Comparison of ENCODE assay signal across 12 cellular contexts in genomic region chr5:179284751-179285191, GRCh38.
A peak's percentile ranks its signal among the peaks of the same experiment; 100 is the strongest.
DNase-seq lines count a peak whose midpoint lies in the region; ATAC-seq, FAIRE-seq and TF ChIP-seq lines count a peak whose summit lies in the region.
"Had no signal": no experiment of that assay in that cellular context is flagged by ENCODE, and none has a peak within 500 bp of the region (broad histone marks: within the 10 kb centered on the region; RNA-seq: fewer than 3 reads in every experiment).

No MANE protein-coding gene starts in this region.

- H3K27me3 Mint-ChIP-seq in CD14-positive monocyte (ENCODE audit: low read depth in 3 of 3) = peaks cover 1 to 8% (median 4%) of the 10 kb centered on the region in 3 donors
- no peaks in the 10 kb centered on the region for H3K27me3 Mint-ChIP-seq in brain

- H3K27ac Mint-ChIP-seq in CD14-positive monocyte (no peak overlapping the region), brain (peak overlapping the region in 3 of 5 experiments; percentile 60 to 89 (median 68))

- intact Hi-C loops in CD14-positive monocyte (cut with micrococcal nuclease) = no loop called here

- DNase-seq in CD14-positive monocyte (ENCODE audit: low spot score) = peak; percentile 17
- peak; percentile 69 for DNase-seq in hepatic stellate cell (ENCODE audit: low spot score)
- DNase-seq in putamen (ENCODE audit: low spot score) = peak; percentile 40
- no peak for DNase-seq in OCI-M1 (lab: John Stamatoyannopoulos, UW)
- no peak for DNase-seq in HTR-8/SVneo (ENCODE audit: insufficient read length, low spot score)
- no peak for DNase-seq in COLO829 (ENCODE audit: low spot score)
- DNase-seq: AML-193, NCI-H1048, NCI-H446 treated with DMSO at 0.1 percent for 48 hours had no signal

- H3K4me1 Mint-ChIP-seq in CD14-positive monocyte = no peaks in the 10 kb centered on the region
- peaks cover 33% of the 10 kb centered on the region for H3K4me1 Mint-ChIP-seq in brain

- H3K4me3 Mint-ChIP-seq in CD14-positive monocyte = no peak overlapping the region
- H3K4me3 Mint-ChIP-seq in brain = peak overlapping the region in 1 of 5 experiments; percentile 33

- H3K9me3 Mint-ChIP-seq in CD14-positive monocyte = peaks cover 0 to 3% (median 0%) of the 10 kb centered on the region in 7 donors
- peaks cover 0 to 7% (median 4%) of the 10 kb centered on the region in 5 experiments for H3K9me3 Mint-ChIP-seq in brain

- no peak for ATAC-seq in GM18861 (IDR thresholded peaks at IDR 0.05; ENCODE audit: unreplicated experiment)

- H3K36me3 Mint-ChIP-seq in CD14-positive monocyte (no peaks in the 10 kb centered on the region), brain (no peaks in the 10 kb centered on the region)

- TF ChIP-seq CTCF in CD14-positive monocyte (IDR thresholded peaks at IDR 0.05) = no peak
- TF ChIP-seq CTCF in brain (conservative IDR thresholded peaks at IDR 0.05) = no peak

- no peak for FAIRE-seq in HTR-8/SVneo (lab: Jason Lieb, UNC)
- FAIRE-seq: keratinocyte had no signal

Comparison
In these comparisons a context has a peak if more than half of its experiments do, and no peak if none do; other contexts are left out.
1. DNase-seq: peak in CD14-positive monocyte (single experiment), hepatic stellate cell (single experiment) and putamen (single experiment); none in OCI-M1 (single experiment), HTR-8/SVneo (single experiment) and COLO829 (single experiment).
2. H3K27ac Mint-ChIP-seq: peak in brain (3 of 5); none in CD14-positive monocyte (0 of 7).